ENCODE assay signal across 41 cellular contexts in the genomic region with DNA sequence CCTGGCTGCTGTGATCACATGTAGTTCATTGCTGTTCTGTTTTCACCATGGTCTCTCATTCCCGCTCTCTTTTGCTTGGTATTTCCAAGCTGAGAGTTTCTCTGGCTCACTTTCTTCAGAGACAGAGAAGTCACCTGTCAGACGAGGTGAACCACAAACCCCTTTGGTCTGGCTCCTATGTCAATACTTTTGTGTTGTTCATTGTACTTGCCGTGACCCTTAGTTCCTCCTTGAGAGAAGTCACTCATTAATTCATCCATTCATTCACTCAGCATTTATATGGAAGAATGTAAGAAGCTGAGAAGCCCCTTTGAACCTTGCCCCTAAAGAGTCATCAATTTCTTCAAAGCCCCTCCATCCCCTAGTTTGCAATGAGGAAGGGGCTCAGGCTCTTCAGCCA.
"Had no signal": no experiment of that assay in that cellular context is flagged by ENCODE, and none has a peak within 500 bp of the region (broad histone marks: within the 10 kb centered on the region; RNA-seq: fewer than 3 reads in every experiment).

No MANE protein-coding gene starts in this region.

- H3K27ac ChIP-seq: ascending aorta, cardiac muscle cell, WERI-Rb-1 had no signal

- H3K4me3 Mint-ChIP-seq: activated CD4-positive, alpha-beta memory T cell treated with anti-CD3 and anti-CD28 coated beads for 36 hours; activated CD4-positive, alpha-beta T cell treated with anti-CD3 and anti-CD28 coated beads for 36 hours; activated CD4-positive, alpha-beta T cell treated with anti-CD3 and anti-CD28 coated beads, Interleukin-2, amount 10 ng/mL, durations not matched to agents 24 days and 14 days; activated CD8-positive, alpha-beta T cell treated with anti-CD3 and anti-CD28 coated beads for 36 hours; activated naive CD4-positive, alpha-beta T cell treated with anti-CD3 and anti-CD28 coated beads for 36 hours; activated naive CD8-positive, alpha-beta T cell treated with anti-CD3 and anti-CD28 coated beads, Interleukin-2, amount 10 ng/mL, durations not matched to agents 7 days and 5 days; activated naive CD8-positive, alpha-beta T cell treated with anti-CD3 and anti-CD28 coated beads, Interleukin-2, amount 50 U/mL, for 24 hours; activated T-cell treated with anti-CD3 and anti-CD28 coated beads, Interleukin-2, amount 50 U/mL, for 4 hours; activated T-cell treated with anti-CD3 and anti-CD28 coated beads, Interleukin-2, amount 50 U/mL, for 72 hours; activated T-helper 1 cell treated with anti-CD3 and anti-CD28 coated beads, Interleukin-12 subunit alpha, Interleukin-12 subunit beta, Interleukin-2, Interleukin-4 antibody, amounts not matched to agents 30 ng/mL and 10 ng/mL and 1 ng/mL, durations not matched to agents 14 hours and 24 hours and 36 hours; activated T-helper 17 cell treated with anti-CD3 and anti-CD28 coated beads, Interleukin-2, amount 50 U/mL, for 72 hours; brain; central memory CD8-positive, alpha-beta T cell; T-helper 1 cell treated with Interleukin-12 subunit alpha and Interleukin-12 subunit beta and Interleukin-4 antibody, amounts not matched to agents 30 μg/mL and 1 μg/mL, for 36 hours; T-helper 2 cell treated with Interferon-gamma antibody and Interleukin-4, amounts not matched to agents 5 μg/mL and 100 μg/mL, for 36 hours; WTC11 had no signal

- H3K4me1 Mint-ChIP-seq: activated CD4-positive, alpha-beta T cell treated with anti-CD3 and anti-CD28 coated beads for 36 hours; activated naive CD8-positive, alpha-beta T cell treated with anti-CD3 and anti-CD28 coated beads, Interleukin-2, amount 10 ng/mL, durations not matched to agents 7 days and 5 days; activated T-helper 17 cell treated with anti-CD3 and anti-CD28 coated beads, Interleukin-2, amount 50 U/mL, for 72 hours; brain; central memory CD8-positive, alpha-beta T cell; WTC11 had no signal

- H3K9me3 Mint-ChIP-seq: activated CD4-positive, alpha-beta memory T cell treated with anti-CD3 and anti-CD28 coated beads for 36 hours; activated CD4-positive, alpha-beta T cell treated with anti-CD3 and anti-CD28 coated beads, Interleukin-2, amount 10 ng/mL, durations not matched to agents 24 days and 14 days; activated CD8-positive, alpha-beta T cell treated with anti-CD3 and anti-CD28 coated beads for 36 hours; activated naive CD4-positive, alpha-beta T cell treated with anti-CD3 and anti-CD28 coated beads for 36 hours; activated naive CD4-positive, alpha-beta T cell treated with anti-CD3 and anti-CD28 coated beads, Interleukin-2, amount 50 U/mL, for 72 hours; activated naive CD8-positive, alpha-beta T cell treated with anti-CD3 and anti-CD28 coated beads, Interleukin-2, amount 10 ng/mL, durations not matched to agents 7 days and 5 days; activated naive CD8-positive, alpha-beta T cell treated with anti-CD3 and anti-CD28 coated beads, Interleukin-2, amount 50 U/mL, for 24 hours; activated T-cell treated with anti-CD3 and anti-CD28 coated beads, Interleukin-2, amount 50 U/mL, for 4 hours; activated T-cell treated with anti-CD3 and anti-CD28 coated beads, Interleukin-2, amount 50 U/mL, for 72 hours; activated T-helper 1 cell treated with anti-CD3 and anti-CD28 coated beads, Interleukin-12 subunit alpha, Interleukin-12 subunit beta, Interleukin-2, Interleukin-4 antibody, amounts not matched to agents 30 ng/mL and 10 ng/mL and 1 ng/mL, durations not matched to agents 14 hours and 24 hours and 36 hours; activated T-helper 17 cell treated with anti-CD3 and anti-CD28 coated beads, Interleukin-2, amount 50 U/mL, for 72 hours; brain; central memory CD8-positive, alpha-beta T cell; T-helper 1 cell treated with Interleukin-12 subunit alpha and Interleukin-12 subunit beta and Interleukin-4 antibody, amounts not matched to agents 30 μg/mL and 1 μg/mL, for 36 hours; T-helper 2 cell treated with Interferon-gamma antibody and Interleukin-4, amounts not matched to agents 5 μg/mL and 100 μg/mL, for 36 hours; WTC11 had no signal

- H3K4me3 ChIP-seq: ascending aorta, cardiac muscle cell had no signal

- H3K27me3 Mint-ChIP-seq: activated CD4-positive, alpha-beta memory T cell treated with anti-CD3 and anti-CD28 coated beads for 36 hours; activated CD4-positive, alpha-beta T cell treated with anti-CD3 and anti-CD28 coated beads for 36 hours; activated CD4-positive, alpha-beta T cell treated with anti-CD3 and anti-CD28 coated beads, Interleukin-2, amount 10 ng/mL, durations not matched to agents 24 days and 14 days; activated CD8-positive, alpha-beta T cell treated with anti-CD3 and anti-CD28 coated beads for 36 hours; activated naive CD8-positive, alpha-beta T cell treated with anti-CD3 and anti-CD28 coated beads, Interleukin-2, amount 50 U/mL, for 24 hours; activated T-helper 17 cell treated with anti-CD3 and anti-CD28 coated beads, Interleukin-2, amount 50 U/mL, for 72 hours; brain; central memory CD8-positive, alpha-beta T cell had no signal

- H3K27ac Mint-ChIP-seq: activated CD4-positive, alpha-beta memory T cell treated with anti-CD3 and anti-CD28 coated beads for 36 hours; activated CD4-positive, alpha-beta T cell treated with anti-CD3 and anti-CD28 coated beads for 36 hours; activated CD4-positive, alpha-beta T cell treated with anti-CD3 and anti-CD28 coated beads, Interleukin-2, amount 10 ng/mL, durations not matched to agents 24 days and 14 days; activated CD8-positive, alpha-beta T cell treated with anti-CD3 and anti-CD28 coated beads for 36 hours; activated naive CD4-positive, alpha-beta T cell treated with anti-CD3 and anti-CD28 coated beads for 36 hours; activated naive CD4-positive, alpha-beta T cell treated with anti-CD3 and anti-CD28 coated beads, Interleukin-2, amount 50 U/mL, for 72 hours; activated naive CD8-positive, alpha-beta T cell treated with anti-CD3 and anti-CD28 coated beads, Interleukin-2, amount 10 ng/mL, durations not matched to agents 7 days and 5 days; activated naive CD8-positive, alpha-beta T cell treated with anti-CD3 and anti-CD28 coated beads, Interleukin-2, amount 50 U/mL, for 24 hours; activated T-cell treated with anti-CD3 and anti-CD28 coated beads, Interleukin-2, amount 50 U/mL, for 72 hours; activated T-helper 1 cell treated with anti-CD3 and anti-CD28 coated beads, Interleukin-12 subunit alpha, Interleukin-12 subunit beta, Interleukin-2, Interleukin-4 antibody, amounts not matched to agents 30 ng/mL and 10 ng/mL and 1 ng/mL, durations not matched to agents 14 hours and 24 hours and 36 hours; activated T-helper 17 cell treated with anti-CD3 and anti-CD28 coated beads, Interleukin-2, amount 50 U/mL, for 72 hours; brain; T-helper 1 cell treated with Interleukin-12 subunit alpha and Interleukin-12 subunit beta and Interleukin-4 antibody, amounts not matched to agents 30 μg/mL and 1 μg/mL, for 36 hours; T-helper 2 cell treated with Interferon-gamma antibody and Interleukin-4, amounts not matched to agents 5 μg/mL and 100 μg/mL, for 36 hours; WTC11 had no signal

- H3K27me3 ChIP-seq: ascending aorta, cardiac muscle cell had no signal

- DNase-seq: activated CD4-positive, alpha-beta memory T cell treated with anti-CD3 and anti-CD28 coated beads for 36 hours; activated CD4-positive, alpha-beta T cell treated with anti-CD3 and anti-CD28 coated beads for 1 hour; activated CD4-positive, alpha-beta T cell treated with anti-CD3 and anti-CD28 coated beads for 36 hours; activated CD4-positive, alpha-beta T cell treated with anti-CD3 and anti-CD28 coated beads, Interleukin-2, amount 10 ng/mL, durations not matched to agents 24 days and 14 days; activated CD4-positive, alpha-beta T cell treated with anti-CD3 and anti-CD28 coated beads, Interleukin-2, amount 50 U/mL, for 1 hour; activated CD4-positive, alpha-beta T cell treated with anti-CD3 and anti-CD28 coated beads, Interleukin-2, amount 50 U/mL, for 4 hours; activated CD4-positive, CD25-positive, alpha-beta regulatory T cell; activated CD8-positive, alpha-beta memory T cell treated with anti-CD3 and anti-CD28 coated beads, Interleukin-2, amount 50 U/mL, for 4 hours; activated CD8-positive, alpha-beta T cell treated with anti-CD3 and anti-CD28 coated beads for 36 hours; activated effector memory CD4-positive, alpha-beta T cell treated with anti-CD3 and anti-CD28 coated beads, Interleukin-2, amount 50 U/mL, for 16 hours; activated gamma-delta T cell treated with Interleukin-2 at 50 U/mL for 16 hours; activated naive CD4-positive, alpha-beta T cell; activated naive CD4-positive, alpha-beta T cell treated with anti-CD3 and anti-CD28 coated beads for 36 hours; activated naive CD4-positive, alpha-beta T cell treated with anti-CD3 and anti-CD28 coated beads, Interleukin-2, amount 50 U/mL, for 16 hours; activated naive CD8-positive, alpha-beta T cell treated with anti-CD3 and anti-CD28 coated beads, Interleukin-2, amount 10 ng/mL, durations not matched to agents 7 days and 5 days; activated naive CD8-positive, alpha-beta T cell treated with anti-CD3 and anti-CD28 coated beads, Interleukin-2, amount 50 U/mL, for 24 hours; activated T-cell treated with anti-CD3 and anti-CD28 coated beads for 4 hours; activated T-cell treated with anti-CD3 and anti-CD28 coated beads, Interleukin-2, amount 50 U/mL, for 1 hour; activated T-cell treated with anti-CD3 and anti-CD28 coated beads, Interleukin-2, amount 50 U/mL, for 4 hours; activated T-cell treated with anti-CD3 and anti-CD28 coated beads, Interleukin-2, amount 50 U/mL, for 72 hours; amygdala; anterior cingulate cortex; caudate nucleus; cerebellar nuclear complex; T-helper 1 cell; T-helper 2 cell; T-helper 9 cell; WERI-Rb-1 had no signal

- H3K36me3 ChIP-seq: cardiac muscle cell had no signal

- H3K9me3 ChIP-seq: ascending aorta had no signal

- H3K4me1 ChIP-seq: ascending aorta had no signal

- ATAC-seq: activated CD4-positive, alpha-beta T cell treated with anti-CD3 and anti-CD28 coated beads for 36 hours; activated CD4-positive, CD25-positive, alpha-beta regulatory T cell treated with anti-CD3 and anti-CD28 coated beads, Interleukin-2, amount 50 U/mL, for 24 hours; activated CD8-positive, alpha-beta T cell treated with anti-CD3 and anti-CD28 coated beads for 36 hours; activated naive CD4-positive, alpha-beta T cell treated with anti-CD3 and anti-CD28 coated beads, Interleukin-2, amount 50 U/mL, for 72 hours; activated naive CD8-positive, alpha-beta T cell treated with anti-CD3 and anti-CD28 coated beads, Interleukin-2, amount 50 U/mL, for 24 hours; activated T-cell treated with anti-CD3 and anti-CD28 coated beads, Interleukin-2, amount 50 U/mL, for 4 hours; activated T-cell treated with anti-CD3 and anti-CD28 coated beads, Interleukin-2, amount 50 U/mL, for 72 hours; activated T-helper 17 cell treated with anti-CD3 and anti-CD28 coated beads, Interleukin-2, amount 50 U/mL, for 72 hours; WTC11 had no signal

- FAIRE-seq: bronchial epithelial cell, TTC549 had no signal
